In genomic region chr18:58493516-58494253, GRCh38 we compare ENCODE assay signal across 8 cellular contexts.
DNase-seq lines count a peak whose midpoint lies in the region; ATAC-seq lines count a peak whose summit lies in the region.

No MANE protein-coding gene starts in this region.

- DNase-seq in A172 (ENCODE audit: low spot score) (peak; percentile 65), NCI-H69 (lab: John Stamatoyannopoulos, UW) (peak; percentile 87), dedifferentiated amniotic fluid mesenchymal stem cell (ENCODE audit: extremely low spot score) (peak; percentile 94), lung microvascular endothelial cell (ENCODE audit: low read depth in 2 of 2) (peak; percentile 75 to 83)
- DNase-seq in activated CD4-positive, alpha-beta T cell treated with anti-CD3 and anti-CD28 coated beads, Interleukin-2, amount 50 U/mL, for 1 hour: peak; percentile 61
- DNase-seq in stimulated activated CD4-positive, alpha-beta T cell treated with anti-CD3 and anti-CD28 coated beads, TNF-alpha, amount 100 ng/mL, for 48 hours (ENCODE audit: low read depth in 3 of 3): peak; percentile 46 to 69 (median 50)

- ATAC-seq in GM18499 (IDR thresholded peaks at IDR 0.05; ENCODE audit: insufficient read depth, unreplicated experiment): peak; percentile 54
- ATAC-seq in HG03432 (IDR thresholded peaks at IDR 0.05; ENCODE audit: unreplicated experiment): peak; percentile 64

Comparison
In these comparisons a context has a peak if more than half of its experiments do, and no peak if none do; other contexts are left out.
1. Peak in every context shown above with its lines: DNase-seq and ATAC-seq.